ENCODE assay signal across 8 cellular contexts in the genomic region with DNA sequence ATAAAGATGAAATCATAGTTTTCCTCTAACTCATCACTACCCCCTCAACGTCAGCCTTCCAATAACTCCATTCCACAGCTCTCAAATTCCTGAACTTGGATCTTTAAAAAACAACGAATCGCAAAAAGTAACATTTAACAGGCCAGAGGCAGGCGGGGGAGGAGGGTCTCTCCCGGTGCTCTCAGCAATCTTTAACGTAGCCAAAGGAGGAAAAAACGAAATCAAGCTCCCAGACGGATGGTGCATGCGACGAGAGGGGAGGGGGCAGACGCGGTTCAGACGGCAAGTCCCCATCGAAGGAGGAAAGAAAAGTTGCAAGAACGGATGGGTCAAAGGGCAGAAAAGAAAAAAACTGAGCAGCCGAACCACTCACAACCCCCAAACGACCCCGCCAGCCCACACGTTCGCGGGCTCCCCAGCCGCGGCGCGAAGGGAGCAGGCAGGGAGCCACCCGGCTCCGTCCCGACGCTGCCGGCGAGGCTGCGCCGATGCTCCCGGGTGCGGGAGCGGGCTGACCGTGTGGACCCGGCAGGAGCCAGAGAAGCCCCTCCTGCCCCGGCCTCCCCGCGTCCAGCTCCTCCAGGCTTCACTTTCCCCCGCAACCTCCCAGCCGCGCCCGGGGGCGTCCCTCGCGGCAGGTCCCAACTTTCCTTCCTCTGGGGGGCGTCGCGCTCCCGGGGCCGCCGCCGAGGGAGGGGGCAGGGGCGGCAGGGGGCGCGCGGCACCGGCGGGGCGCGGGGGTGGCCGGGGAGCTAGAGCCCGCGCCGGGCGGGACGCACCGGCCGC. TPM values are rescaled to one million over a fixed set of nuclear protein-coding genes. Genes with fewer than 3 reads are reported as not detected.
DNase-seq lines count a peak whose midpoint lies in the region; ATAC-seq, FAIRE-seq and TF ChIP-seq lines count a peak whose summit lies in the region.

No MANE protein-coding gene starts in this region.

- DNase-seq in AG10803 (ENCODE audit: low read depth), result peak; percentile 52
- DNase-seq in GM19240 (ENCODE audit: insufficient read length, low spot score), result peak; percentile 1
- DNase-seq in HK-2 (ENCODE audit: unreplicated experiment), result peak; percentile 29
- peak; percentile 15 for DNase-seq in activated CD4-positive, alpha-beta T cell treated with anti-CD3 and anti-CD28 coated beads for 1 hour
- no peak for DNase-seq in HepG2 (ENCODE audit: low spot score)
- peak; percentile 63 for DNase-seq in stimulated activated CD4-positive, alpha-beta T cell treated with anti-CD3 and anti-CD28 coated beads, Interleukin-4, amount 100 ng/mL, for 1 hour
- no peak for DNase-seq in NCI-H1092 treated with DMSO at 0.1 percent for 48 hours (lab: John Stamatoyannopoulos, UW)

- WGBS in HepG2 (ENCODE audit: low lambda C conversion rate), result under 1% methylated on average over 38 of the region's 71 CpGs

- H3K9me3 ChIP-seq in HepG2 (ENCODE audit: low read length), result no peaks in the 10 kb centered on the region

- intact Hi-C loops in HepG2 (cut with micrococcal nuclease; ENCODE audit: unreplicated experiment), result no loop called here

- H2AFZ ChIP-seq in HepG2 (ENCODE audit: low read length), result no peak overlapping the region

- no peaks in the 10 kb centered on the region for H3K36me3 ChIP-seq in HepG2 (replicated peaks in 1 of 2; ENCODE audit: control insufficient read depth in 1 of 2, insufficient read depth in 2 of 2, low read length in 2 of 2)

- no peak for FAIRE-seq in HepG2 (lab: Jason Lieb, UNC)

- POLR2A ChIA-PET in HepG2 (lab: Yijun Ruan, JAX), result interaction anchor here (0.6 to 1.1 kb wide), 3 partner anchors 18 to 488 kb away, joined by 3 to 5 read pairs (median 4); partner anchors contain the start of gene RCN2

- peak overlapping the region; percentile 92 for H3K4me3 ChIP-seq in AG10803 (ENCODE audit: low read length)
- H3K4me3 ChIP-seq in HepG2 (replicated peaks in 1 of 3; ENCODE audit: insufficient read depth in 1 of 3, low read depth in 2 of 3, low read length in 3 of 3), result peak overlapping the region; percentile 87 to 95 (median 95)

- peaks cover 81% of the 10 kb centered on the region for H3K79me2 ChIP-seq in HepG2 (ENCODE audit: insufficient read depth, low read length)

- H3K27ac ChIP-seq in cingulate gyrus (ENCODE audit: low read depth, low read length), result peak overlapping the region; percentile 72
- peak overlapping the region; percentile 78 for H3K27ac ChIP-seq in HepG2 (ENCODE audit: extremely low read length, insufficient read depth, low read length)

- ATAC-seq in HepG2, result peak; percentile 51

- CTCF ChIA-PET in HepG2 (lab: Yijun Ruan, JAX; ENCODE audit: low intra/inter-chr PET ratio, low total read pairs), result no interaction called here

- H3K9ac ChIP-seq in HepG2 (ENCODE audit: insufficient read depth, low read depth, low read length), result peak overlapping the region; percentile 87

- TF ChIP-seq POLR2A in HepG2 (IDR thresholded peaks at IDR 0.05; ENCODE audit: insufficient read depth in 1 of 2, low read depth in 2 of 2, low read length in 2 of 2), result no peak

- H3K27me3 ChIP-seq in HepG2 (ENCODE audit: control insufficient read depth in 1 of 2, insufficient read depth in 2 of 2, low read length in 2 of 2), result no peaks in the 10 kb centered on the region; a peak in 2 of 5 replicates

- peak overlapping the region; percentile 78 for H3K4me2 ChIP-seq in HepG2 (ENCODE audit: low read depth, low read length)

- TF ChIP-seq RAD21 in HepG2 (CRISPR knock-in tag; IDR thresholded peaks at IDR 0.05), result no peak

- BruUV-seq in HepG2 (replicated peaks; lab: Mats Ljungman, UMichigan), result no TSS peak

- peaks cover 9% of the 10 kb centered on the region; the same call in 1 of the 2 replicates for H4K20me1 ChIP-seq in HepG2 (ENCODE audit: insufficient read depth, low read length)

- TF ChIP-seq CTCF in AG10803 (conservative IDR thresholded peaks at IDR 0.05; ENCODE audit: low read length) (peak; percentile 15; the same call in 1 of the 2 replicates), HepG2 (CRISPR knock-in tag; IDR thresholded peaks at IDR 0.05) (peak; percentile 58)

- no peak for TF ChIP-seq EP300 in HepG2 (IDR thresholded peaks at IDR 0.05; ENCODE audit: low read depth in 2 of 2, low read length in 2 of 2)
- no peak for TF ChIP-seq EP300 in HepG2 (CRISPR knock-in tag; IDR thresholded peaks at IDR 0.05; ENCODE audit: borderline replicate concordance)

- in situ Hi-C loops in HepG2 (cut with HindIII; ENCODE audit: extremely low pct_ligation_motif_present, low pct_unique_long_range_greater_than_20kb), result no loop called here

- peaks cover 56% of the 10 kb centered on the region for H3K4me1 ChIP-seq in HepG2 (ENCODE audit: insufficient read depth, low read length)

TF ChIP-seq in HepG2, 621 proteins besides CTCF, POLR2A, EP300 and RAD21 (continues in another document):
- TF ChIP-seq RFX3 (CRISPR knock-in tag; IDR thresholded peaks at IDR 0.05) (no peak), TFE3 (CRISPR knock-in tag; IDR thresholded peaks at IDR 0.05) (0 out of 2 replicates have a peak, but pooled peaks have one; percentile 6), ZNF234 (CRISPR knock-in tag; conservative IDR thresholded peaks at IDR 0.05) (no peak), RBFOX2 (IDR thresholded peaks at IDR 0.05; ENCODE audit: low read depth, low read length) (no peak), AGO2 (optimal IDR thresholded peaks at IDR 0.05; ENCODE audit: low read depth, low read length) (peak; percentile 71), ZNF382 (CRISPR knock-in tag; IDR thresholded peaks at IDR 0.05; ENCODE audit: borderline replicate concordance) (no peak)

RNA-seq across cellular contexts. Expression of gene PEAK1, which starts 0.7 kb away (rescaled TPM):
- 6.0 and 12.5 TPM in 2 replicates for total RNA-seq in HepG2 (2016; rRNA removed; fragmentation: Illumina TruSeq; extraction: Trizol)
- total RNA-seq in HepG2 (2016; cell fraction: cytosol; rRNA removed; fragmentation: Illumina TruSeq; extraction: Trizol; ENCODE audit: low read depth), result 17.0 and 22.1 TPM in 2 replicates
- 6.4 and 9.4 TPM in 2 replicates for total RNA-seq in HepG2 (2016; cell fraction: insoluble cytoplasmic fraction; rRNA removed; fragmentation: Illumina TruSeq; extraction: Trizol)
- total RNA-seq in HepG2 (2016; cell fraction: membrane; rRNA removed; fragmentation: Illumina TruSeq; extraction: Trizol), result 10.5 and 10.6 TPM in 2 replicates
- total RNA-seq in HepG2 (2016; cell fraction: nucleus; rRNA removed; fragmentation: Illumina TruSeq; extraction: Trizol), result 16.8 and 18.4 TPM in 2 replicates
- 6.6 and 6.8 TPM in 2 replicates for polyA plus RNA-seq in HepG2 (2011; rRNA removed)
- polyA plus RNA-seq in HepG2 (2011; cell fraction: cytosol; rRNA removed), result 3.1 and 3.9 TPM in 2 replicates
- 8.4 and 11.3 TPM in 2 replicates for polyA plus RNA-seq in HepG2 (2011; cell fraction: nucleus; rRNA removed)
- polyA plus RNA-seq in HepG2 (2012), result 7.0 and 8.8 TPM in 2 replicates
- 0.48 and 0.61 TPM in 2 replicates for polyA plus RNA-seq in HepG2 (2016; cell fraction: cytosol; fragmentation: Illumina TruSeq; extraction: Trizol; ENCODE audit: low read depth)
- polyA plus RNA-seq in HepG2 (2016; cell fraction: insoluble cytoplasmic fraction; fragmentation: Illumina TruSeq; extraction: Trizol; ENCODE audit: low read depth), result 3.3 and 4.2 TPM in 2 replicates
- polyA plus RNA-seq in HepG2 (2016; cell fraction: membrane; fragmentation: Illumina TruSeq; extraction: Trizol; ENCODE audit: low read depth), result 0.41 and 0.84 TPM in 2 replicates
- 16.4 and 16.7 TPM in 2 replicates for polyA plus RNA-seq in HepG2 (2016; cell fraction: nucleus; fragmentation: Illumina TruSeq; extraction: Trizol; ENCODE audit: insufficient read depth, low read depth)
- polyA minus RNA-seq in HepG2 (2011; rRNA and poly(A)+ RNA removed; ENCODE audit: low replicate concordance), result 13.7 and 19.8 TPM in 2 replicates
- 10.9 and 16.0 TPM in 2 replicates for polyA minus RNA-seq in HepG2 (2011; cell fraction: cytosol; rRNA and poly(A)+ RNA removed)
- 35.5 and 39.5 TPM in 2 replicates for polyA minus RNA-seq in HepG2 (2011; cell fraction: nucleus; rRNA and poly(A)+ RNA removed)

RNA-seq across cellular contexts. Expression of gene HMG20A, which starts 1.4 kb away (rescaled TPM):
- 28.0 and 39.7 TPM in 2 replicates for total RNA-seq in HepG2 (2016; rRNA removed; fragmentation: Illumina TruSeq; extraction: Trizol)
- 3.7 and 5.0 TPM in 2 replicates for total RNA-seq in HepG2 (2016; cell fraction: cytosol; rRNA removed; fragmentation: Illumina TruSeq; extraction: Trizol; ENCODE audit: low read depth)
- total RNA-seq in HepG2 (2016; cell fraction: insoluble cytoplasmic fraction; rRNA removed; fragmentation: Illumina TruSeq; extraction: Trizol), result 28.9 and 36.4 TPM in 2 replicates
- 10.3 and 10.6 TPM in 2 replicates for total RNA-seq in HepG2 (2016; cell fraction: membrane; rRNA removed; fragmentation: Illumina TruSeq; extraction: Trizol)
- 20.2 and 31.6 TPM in 2 replicates for total RNA-seq in HepG2 (2016; cell fraction: nucleus; rRNA removed; fragmentation: Illumina TruSeq; extraction: Trizol)
- 27.4 and 35.2 TPM in 2 replicates for polyA plus RNA-seq in HepG2 (2011; rRNA removed)
- polyA plus RNA-seq in HepG2 (2011; cell fraction: cytosol; rRNA removed), result 21.0 and 23.7 TPM in 2 replicates
- polyA plus RNA-seq in HepG2 (2011; cell fraction: nucleus; rRNA removed), result 23.0 and 26.1 TPM in 2 replicates
- polyA plus RNA-seq in HepG2 (2012), result 17.5 and 20.8 TPM in 2 replicates
- polyA plus RNA-seq in HepG2 (2016; cell fraction: cytosol; fragmentation: Illumina TruSeq; extraction: Trizol; ENCODE audit: low read depth), result 1.5 and 1.9 TPM in 2 replicates
- 35.6 and 37.6 TPM in 2 replicates for polyA plus RNA-seq in HepG2 (2016; cell fraction: insoluble cytoplasmic fraction; fragmentation: Illumina TruSeq; extraction: Trizol; ENCODE audit: low read depth)
- 5.9 and 6.7 TPM in 2 replicates for polyA plus RNA-seq in HepG2 (2016; cell fraction: membrane; fragmentation: Illumina TruSeq; extraction: Trizol; ENCODE audit: low read depth)
- polyA plus RNA-seq in HepG2 (2016; cell fraction: nucleus; fragmentation: Illumina TruSeq; extraction: Trizol; ENCODE audit: insufficient read depth, low read depth), result 29.4 and 36.9 TPM in 2 replicates
- polyA minus RNA-seq in HepG2 (2011; rRNA and poly(A)+ RNA removed; ENCODE audit: low replicate concordance), result 36.6 and 54.0 TPM in 2 replicates
- polyA minus RNA-seq in HepG2 (2011; cell fraction: cytosol; rRNA and poly(A)+ RNA removed), result 36.0 and 37.3 TPM in 2 replicates
- polyA minus RNA-seq in HepG2 (2011; cell fraction: nucleus; rRNA and poly(A)+ RNA removed), result 38.5 and 47.0 TPM in 2 replicates

Comparison
In these comparisons a context has a peak if more than half of its experiments do, and no peak if none do; other contexts are left out.
1. DNase-seq: peak in AG10803 (single experiment), GM19240 (single experiment), HK-2 (single experiment), activated CD4-positive, alpha-beta T cell treated with anti-CD3 and anti-CD28 coated beads for 1 hour (single experiment) and stimulated activated CD4-positive, alpha-beta T cell treated with anti-CD3 and anti-CD28 coated beads, Interleukin-4, amount 100 ng/mL, for 1 hour (single experiment); none in HepG2 (single experiment) and NCI-H1092 treated with DMSO at 0.1 percent for 48 hours (single experiment).